8 cellular contexts compared by ENCODE assay signal in genomic region chr11:57656936-57657289, GRCh38. TPM values are rescaled to one million over a fixed set of nuclear protein-coding genes. Genes with fewer than 3 reads are reported as not detected.
DNase-seq lines count a peak whose midpoint lies in the region; ATAC-seq and TF ChIP-seq lines count a peak whose summit lies in the region.

No MANE protein-coding gene starts in this region.

- TSS peak; percentile 98 for BruUV-seq in MCF 10A (replicated peaks; lab: Mats Ljungman, UMichigan)

- H4K8ac ChIP-seq in mesendoderm (ENCODE audit: low read depth, low read length), result no peak overlapping the region

- H3K23ac ChIP-seq in mesendoderm (ENCODE audit: low read length), result no peak overlapping the region

- no peak for TF ChIP-seq POLR2A in heart left ventricle (IDR thresholded peaks at IDR 0.05)

- no peak overlapping the region for H2AK5ac ChIP-seq in mesendoderm (ENCODE audit: low read length)

- no peak overlapping the region for H4K5ac ChIP-seq in mesendoderm (ENCODE audit: low read length)

- peaks cover 0 to 3% (median 0%) of the 10 kb centered on the region in 9 donors for H3K27me3 ChIP-seq in heart left ventricle
- no peaks in the 10 kb centered on the region for H3K27me3 ChIP-seq in mesendoderm (ENCODE audit: insufficient read depth, low read length, poor library complexity)

- H3K27ac ChIP-seq in heart left ventricle (peak overlapping the region; percentile 52 to 96 (median 87)), mesendoderm (ENCODE audit: low read depth, low read length) (no peak overlapping the region), urinary bladder (ENCODE audit: low read depth) (peak overlapping the region; percentile 79)

- no peak for ATAC-seq in heart left ventricle
- no peak for ATAC-seq in HG02798 (IDR thresholded peaks at IDR 0.05; ENCODE audit: poor library complexity, unreplicated experiment)

- H3K4me1 ChIP-seq in heart left ventricle, result peaks cover 0 to 30% (median 15%) of the 10 kb centered on the region in 12 donors
- H3K4me1 ChIP-seq in mesendoderm (ENCODE audit: control insufficient read depth, low read depth, low read length), result no peaks in the 10 kb centered on the region
- no peaks in the 10 kb centered on the region for H3K4me1 ChIP-seq in urinary bladder (ENCODE audit: insufficient read depth)

- H3K56ac ChIP-seq in mesendoderm (ENCODE audit: low read length), result peak overlapping the region; percentile 63

- no peak overlapping the region for H3K18ac ChIP-seq in mesendoderm (ENCODE audit: low read length)

- CTCF ChIA-PET in MCF 10A (lab: Yijun Ruan, JAX), result interaction anchor here (0.6 to 1.8 kb wide), 9 partner anchors 9 to 309 kb away, joined by 3 to 6 read pairs (median 4); partner anchors contain the start of gene UBE2L6

- H3K79me2 ChIP-seq in mesendoderm (ENCODE audit: control insufficient read depth, insufficient read depth, low read length), result peaks cover 14% of the 10 kb centered on the region

- TF ChIP-seq CTCF in heart left ventricle (IDR thresholded peaks at IDR 0.05) (no peak), MCF 10A (IDR thresholded peaks at IDR 0.05; ENCODE audit: unreplicated experiment) (no peak)

- peak overlapping the region; percentile 97 for H3K27ac Mint-ChIP-seq in MCF 10A (ENCODE audit: low read depth, unreplicated experiment)

- intact Hi-C loops in heart left ventricle (cut with DNase I), result loop anchor here in 2 of 10 donors (1.0 kb wide), 2 partner anchors 10 to 127 kb away; partner anchors contain the start of gene TIMM10 (in 1 of the 2)
- intact Hi-C loops in cardiac septum (cut with DNase I), result loop anchor here (2.0 kb wide), 1 partner anchor 922 kb away; the partner anchor contains the start of gene ZFP91
- intact Hi-C loops in MCF 10A (cut with micrococcal nuclease), result loop anchor here (1.0 kb wide), 1 partner anchor 10 kb away; no protein-coding TSS in a partner anchor

- H3K36me3 Mint-ChIP-seq in MCF 10A (ENCODE audit: insufficient read depth, unreplicated experiment), result peaks cover 44% of the 10 kb centered on the region

- H3K4ac ChIP-seq in mesendoderm (ENCODE audit: low read depth, low read length), result no peak overlapping the region

- no peak for DNase-seq in heart left ventricle
- no peak for DNase-seq in cardiac septum (ENCODE audit: low spot score)
- no peak for DNase-seq in MCF 10A (ENCODE audit: unreplicated experiment)
- DNase-seq in mesendoderm, result no peak
- no peak for DNase-seq in stimulated activated naive CD4-positive, alpha-beta T cell (lab: John Stamatoyannopoulos, UW)
- DNase-seq in amniotic stem cell (lab: John Stamatoyannopoulos, UW), result no peak

- H3K9me3 ChIP-seq in heart left ventricle, result no peaks in the 10 kb centered on the region

- WGBS in heart left ventricle, 4 donors, result 20 to 31% (median 26%) methylated on average over 4 of the region's 4 CpGs
- no CpG with 5 or more reads among the region's 4 CpGs for WGBS in mesendoderm (ENCODE audit: extremely low coverage, insufficient coverage, low lambda C conversion rate)
- WGBS in urinary bladder, result 6% methylated on average over 4 of the region's 4 CpGs

- H3K9me3 Mint-ChIP-seq in MCF 10A (ENCODE audit: unreplicated experiment), result no peaks in the 10 kb centered on the region

- peaks cover 12% of the 10 kb centered on the region for H3K4me1 Mint-ChIP-seq in MCF 10A (ENCODE audit: insufficient read depth, unreplicated experiment)

- H2BK5ac ChIP-seq in mesendoderm (ENCODE audit: low read length), result no peak overlapping the region

- H2BK120ac ChIP-seq in mesendoderm (ENCODE audit: low read depth, low read length), result no peak overlapping the region

- no peak overlapping the region for H2BK15ac ChIP-seq in mesendoderm (replicated peaks; ENCODE audit: low read depth)

- no peaks in the 10 kb centered on the region for H3K27me3 Mint-ChIP-seq in MCF 10A (ENCODE audit: insufficient read depth, unreplicated experiment)

- H3K9ac ChIP-seq in mesendoderm (ENCODE audit: low read length), result peak overlapping the region; percentile 53

- H3K4me3 ChIP-seq in heart left ventricle (peak overlapping the region; percentile 27 to 92 (median 70)), mesendoderm (ENCODE audit: low read length) (no peak overlapping the region), urinary bladder (ENCODE audit: low read depth, low read length) (peak overlapping the region; percentile 25)

- H3K79me1 ChIP-seq in mesendoderm (ENCODE audit: low read length), result peaks cover 12% of the 10 kb centered on the region

- H3K4me2 ChIP-seq in mesendoderm (ENCODE audit: low read length), result peak overlapping the region; percentile 39

- POLR2A ChIA-PET in MCF 10A (lab: Yijun Ruan, JAX), result interaction anchor here (0.7 to 3.2 kb wide), 10 partner anchors 8 to 920 kb away, joined by 3 to 36 read pairs (median 6); partner anchors contain the start of genes MED19, TIMM10, TMX2 and UBE2L6

- H3K4me3 Mint-ChIP-seq in MCF 10A (ENCODE audit: unreplicated experiment), result peak overlapping the region; percentile 100

- H3K36me3 ChIP-seq in heart left ventricle (peaks cover 0 to 30% (median 26%) of the 10 kb centered on the region in 9 donors), mesendoderm (ENCODE audit: control insufficient read depth, insufficient read depth, low read length) (peaks cover 2% of the 10 kb centered on the region), urinary bladder (ENCODE audit: insufficient read depth) (peaks cover 5% of the 10 kb centered on the region)

RNA-seq across cellular contexts. Expression of gene CLP1, which starts 0.6 kb away (rescaled TPM):
- total RNA-seq in heart left ventricle, result 10 to 100 TPM in 2 of 9 donors, 1 to 10 TPM in 7; 5.5 to 11.6 (median 8.2) TPM
- polyA plus RNA-seq in heart left ventricle, result 10 to 100 TPM in 1 of 2 donors, 1 to 10 TPM in 1; 3.0 to 11.9 TPM
- total RNA-seq in cardiac septum, result 5.8 TPM
- total RNA-seq in MCF 10A (2022), result 8.6 and 9.2 TPM in 2 replicates
- 17.4 TPM for polyA plus RNA-seq in mesendoderm (2013, experiment 1 of 2)
- polyA plus RNA-seq in mesendoderm (2013, experiment 2 of 2), result 16.2 TPM
- 14.1 TPM for total RNA-seq in urinary bladder
- polyA plus RNA-seq in urinary bladder, result 12.7 TPM

RNA-seq across cellular contexts. Expression of gene YPEL4, which starts 7.2 kb away (rescaled TPM):
- 1 to 10 TPM in 2 of 9 donors, under 1 TPM in 7; 0.16 to 2.2 (median 0.67) TPM for total RNA-seq in heart left ventricle
- polyA plus RNA-seq in heart left ventricle, result 1 to 10 TPM in 1 of 2 donors, under 1 TPM in 1; 0.28 to 1.2 TPM
- total RNA-seq in cardiac septum, result 0.59 TPM
- 0.16 TPM in 1 of 2 replicates, not detected in the other for total RNA-seq in MCF 10A (2022)
- polyA plus RNA-seq in mesendoderm (2013, experiment 1 of 2), result 0.01 TPM
- not detected for polyA plus RNA-seq in mesendoderm (2013, experiment 2 of 2)
- total RNA-seq in urinary bladder, result 1.7 TPM
- 3.5 TPM for polyA plus RNA-seq in urinary bladder

RNA-seq across cellular contexts. Expression of gene ZDHHC5, which starts 11.0 kb away (rescaled TPM):
- total RNA-seq in heart left ventricle, result 10 to 100 TPM; 32.5 to 63.6 (median 45.7) TPM
- polyA plus RNA-seq in heart left ventricle, result 10 to 100 TPM; 21.9 to 50.3 TPM
- 43.4 TPM for total RNA-seq in cardiac septum
- 73.8 and 74.6 TPM in 2 replicates for total RNA-seq in MCF 10A (2022)
- polyA plus RNA-seq in mesendoderm (2013, experiment 1 of 2), result 44.7 TPM
- 42.1 TPM for polyA plus RNA-seq in mesendoderm (2013, experiment 2 of 2)
- 29.9 TPM for total RNA-seq in urinary bladder
- 36.4 TPM for polyA plus RNA-seq in urinary bladder

RNA-seq across cellular contexts. Expression of gene MED19, which starts 55.1 kb away (rescaled TPM):
- 10 to 100 TPM in 2 of 9 donors, 1 to 10 TPM in 7; 6.0 to 12.4 (median 6.9) TPM for total RNA-seq in heart left ventricle
- polyA plus RNA-seq in heart left ventricle, result 10 to 100 TPM in 1 of 2 donors, 1 to 10 TPM in 1; 6.1 to 19.8 TPM
- total RNA-seq in cardiac septum, result 9.9 TPM
- 32.3 and 36.2 TPM in 2 replicates for total RNA-seq in MCF 10A (2022)
- 28.2 TPM for polyA plus RNA-seq in mesendoderm (2013, experiment 1 of 2)
- polyA plus RNA-seq in mesendoderm (2013, experiment 2 of 2), result 29.3 TPM
- total RNA-seq in urinary bladder, result 13.4 TPM
- 15.3 TPM for polyA plus RNA-seq in urinary bladder

RNA-seq across cellular contexts. Expression of gene TMX2, which starts 55.5 kb away (rescaled TPM):
- 10 to 100 TPM; 46.7 to 78.2 (median 65.8) TPM for total RNA-seq in heart left ventricle
- polyA plus RNA-seq in heart left ventricle, result 100 to 1,000 TPM in 1 of 2 donors, 10 to 100 TPM in 1; 53.6 to 165 TPM
- total RNA-seq in cardiac septum, result 56.7 TPM
- total RNA-seq in MCF 10A (2022), result 145 and 161 TPM in 2 replicates
- 92.4 TPM for polyA plus RNA-seq in mesendoderm (2013, experiment 1 of 2)
- polyA plus RNA-seq in mesendoderm (2013, experiment 2 of 2), result 92.7 TPM
- 52.0 TPM for total RNA-seq in urinary bladder
- 68.9 TPM for polyA plus RNA-seq in urinary bladder
